ENCODE assay signal across 1 cellular context in genomic region chr12:109968032-109968420, GRCh38.
TF ChIP-seq lines count a peak whose summit lies in the region.

No MANE protein-coding gene starts in this region.

TF ChIP-seq in GM23338, 12 proteins besides CTCF, POLR2A, EP300 and RAD21 (continued from another document):
- TF ChIP-seq ETS1 (IDR thresholded peaks at IDR 0.05) (no peak), CREB1 (CRISPR knock-in tag; IDR thresholded peaks at IDR 0.05; ENCODE audit: low read depth) (no peak)
